19 cellular contexts compared by ENCODE assay signal in genomic region chr13:30332516-30333165, GRCh38. TPM values are rescaled to one million over a fixed set of nuclear protein-coding genes. Genes with fewer than 3 reads are reported as not detected.
DNase-seq lines count a peak whose midpoint lies in the region; ATAC-seq, FAIRE-seq and TF ChIP-seq lines count a peak whose summit lies in the region.
"Had no signal": no experiment of that assay in that cellular context is flagged by ENCODE, and none has a peak within 500 bp of the region (broad histone marks: within the 10 kb centered on the region; RNA-seq: fewer than 3 reads in every experiment).

No MANE protein-coding gene starts in this region.

- no peaks in the 10 kb centered on the region for H3K27me3 ChIP-seq in small intestine (ENCODE audit: control insufficient read depth in 2 of 2, insufficient read depth in 2 of 2, low read length in 2 of 2)
- H3K27me3 ChIP-seq in A673 (replicated peaks; ENCODE audit: insufficient read depth, low read depth, low read length, poor library complexity), result no peaks in the 10 kb centered on the region

- BruUV-seq in A673 (replicated peaks; lab: Mats Ljungman, UMichigan), result no TSS peak

- H3K4me3 ChIP-seq in small intestine (ENCODE audit: low read depth in 1 of 2, low read length in 2 of 2) (no peak overlapping the region), A673 (ENCODE audit: low read depth, low read length, poor library complexity, severe bottlenecking) (no peak overlapping the region)
- H3K4me3 ChIP-seq: GM23338 had no signal

- CTCF ChIA-PET in activated naive CD4-positive, alpha-beta T cell treated with anti-CD3 and anti-CD28 coated beads, Interleukin-2, amount 10 ng/mL, durations not matched to agents 7 days and 5 days (lab: Charles Lee), result interaction anchor here (5.9 kb wide), 1 partner anchor 201 kb away, joined by 48 read pairs; no protein-coding TSS in a partner anchor
- CTCF ChIA-PET in A673 (lab: Charles Lee), result no interaction called here
- CTCF ChIA-PET in activated CD8-positive, alpha-beta T cell treated with anti-CD3 and anti-CD28 coated beads for 36 hours (lab: Charles Lee), result interaction anchor here (3.3 kb wide), 1 partner anchor 200 kb away, joined by 19 read pairs; no protein-coding TSS in a partner anchor

- POLR2A ChIA-PET in A673 (lab: Charles Lee; ENCODE audit: low non-redundant PET), result no interaction called here
- POLR2A ChIA-PET in activated CD8-positive, alpha-beta T cell treated with anti-CD3 and anti-CD28 coated beads for 36 hours (lab: Charles Lee), result interaction anchor here (0.7 kb wide), 1 partner anchor 25 kb away, joined by 4 read pairs; the partner anchor contains the start of gene KATNAL1

- 27 to 68% (median 53%) methylated on average over 4 of the region's 4 CpGs for WGBS in small intestine, 3 donors

- H3K4me1 ChIP-seq in small intestine (ENCODE audit: control insufficient read depth in 2 of 2, insufficient read depth in 1 of 2, low read depth in 1 of 2, low read length in 1 of 2) (no peaks in the 10 kb centered on the region), A673 (ENCODE audit: insufficient read depth, low read length, poor library complexity, severe bottlenecking) (peaks cover 16% of the 10 kb centered on the region)

- ATAC-seq in GM18868 (IDR thresholded peaks at IDR 0.05; ENCODE audit: unreplicated experiment) (peak; percentile 76), HG02763 (IDR thresholded peaks at IDR 0.05; ENCODE audit: unreplicated experiment) (peak; percentile 68)
- ATAC-seq in activated CD8-positive, alpha-beta T cell treated with anti-CD3 and anti-CD28 coated beads for 36 hours, result no peak
- ATAC-seq: GM23338 had no signal

- TF ChIP-seq CTCF in A673 (conservative IDR thresholded peaks at IDR 0.05; ENCODE audit: low read depth, low read length), result no peak
- TF ChIP-seq CTCF in activated CD8-positive, alpha-beta T cell treated with anti-CD3 and anti-CD28 coated beads for 36 hours (IDR thresholded peaks at IDR 0.05), result no peak

- H3K4me1 Mint-ChIP-seq in activated naive CD4-positive, alpha-beta T cell treated with anti-CD3 and anti-CD28 coated beads, Interleukin-2, amount 10 ng/mL, durations not matched to agents 7 days and 5 days, result peaks cover 4% of the 10 kb centered on the region
- peaks cover 9% of the 10 kb centered on the region for H3K4me1 Mint-ChIP-seq in activated CD8-positive, alpha-beta T cell treated with anti-CD3 and anti-CD28 coated beads for 36 hours (ENCODE audit: low read depth)

- no peak overlapping the region for H3K4me3 Mint-ChIP-seq in activated naive CD4-positive, alpha-beta T cell treated with anti-CD3 and anti-CD28 coated beads, Interleukin-2, amount 10 ng/mL, durations not matched to agents 7 days and 5 days
- no peak overlapping the region for H3K4me3 Mint-ChIP-seq in activated CD8-positive, alpha-beta T cell treated with anti-CD3 and anti-CD28 coated beads for 36 hours
- H3K4me3 Mint-ChIP-seq: GM23338, nephron progenitor cell had no signal

- H3K9me3 ChIP-seq in small intestine (ENCODE audit: control insufficient read depth, low read depth) (no peaks in the 10 kb centered on the region), A673 (ENCODE audit: low read depth, low read length, poor library complexity, severe bottlenecking) (no peaks in the 10 kb centered on the region)

- no peak for FAIRE-seq in small intestine (lab: Jason Lieb, UNC)
- FAIRE-seq: bronchial epithelial cell, endometrium had no signal

- H3K27ac ChIP-seq in small intestine (ENCODE audit: low read depth in 1 of 2, low read length in 1 of 2), result no peak overlapping the region
- no peak overlapping the region for H3K27ac ChIP-seq in A673 (ENCODE audit: low read depth, low read length, poor library complexity, severe bottlenecking)
- H3K27ac ChIP-seq: C4-2B, HL-60 had no signal

- no peaks in the 10 kb centered on the region for H3K9me3 Mint-ChIP-seq in activated naive CD4-positive, alpha-beta T cell treated with anti-CD3 and anti-CD28 coated beads, Interleukin-2, amount 10 ng/mL, durations not matched to agents 7 days and 5 days
- H3K9me3 Mint-ChIP-seq in activated CD8-positive, alpha-beta T cell treated with anti-CD3 and anti-CD28 coated beads for 36 hours, result no peaks in the 10 kb centered on the region
- H3K9me3 Mint-ChIP-seq: GM23338 had no signal

- H3K36me3 ChIP-seq in small intestine (ENCODE audit: control insufficient read depth in 2 of 2, insufficient read depth in 2 of 2, low read length in 2 of 2) (no peaks in the 10 kb centered on the region), A673 (ENCODE audit: insufficient read depth, low read length, poor library complexity, severe bottlenecking) (no peaks in the 10 kb centered on the region)

- peaks cover 3% of the 10 kb centered on the region for H3K36me3 Mint-ChIP-seq in activated naive CD4-positive, alpha-beta T cell treated with anti-CD3 and anti-CD28 coated beads, Interleukin-2, amount 10 ng/mL, durations not matched to agents 7 days and 5 days
- H3K36me3 Mint-ChIP-seq in activated CD8-positive, alpha-beta T cell treated with anti-CD3 and anti-CD28 coated beads for 36 hours (ENCODE audit: low read depth), result no peaks in the 10 kb centered on the region

- H3K27me3 Mint-ChIP-seq in activated naive CD4-positive, alpha-beta T cell treated with anti-CD3 and anti-CD28 coated beads, Interleukin-2, amount 10 ng/mL, durations not matched to agents 7 days and 5 days, result peaks cover 4% of the 10 kb centered on the region
- H3K27me3 Mint-ChIP-seq in activated CD8-positive, alpha-beta T cell treated with anti-CD3 and anti-CD28 coated beads for 36 hours, result no peaks in the 10 kb centered on the region

- H3K27ac Mint-ChIP-seq in activated naive CD4-positive, alpha-beta T cell treated with anti-CD3 and anti-CD28 coated beads, Interleukin-2, amount 10 ng/mL, durations not matched to agents 7 days and 5 days, result no peak overlapping the region
- H3K27ac Mint-ChIP-seq in activated CD8-positive, alpha-beta T cell treated with anti-CD3 and anti-CD28 coated beads for 36 hours, result no peak overlapping the region
- H3K27ac Mint-ChIP-seq: GM23338, nephron progenitor cell had no signal

- intact Hi-C loops in A673 (cut with micrococcal nuclease; ENCODE audit: unreplicated experiment), result no loop called here
- intact Hi-C loops in activated CD8-positive, alpha-beta T cell treated with anti-CD3 and anti-CD28 coated beads for 36 hours (cut with micrococcal nuclease), result no loop called here

- DNase-seq in LoVo (ENCODE audit: low spot score) (peak; percentile 45), small intestine (peak; percentile 51), A673 (ENCODE audit: low spot score) (no peak), cortex of kidney (lab: John Stamatoyannopoulos, UW) (no peak)
- no peak for DNase-seq in activated naive CD4-positive, alpha-beta T cell treated with anti-CD3 and anti-CD28 coated beads, Interleukin-2, amount 10 ng/mL, durations not matched to agents 7 days and 5 days
- DNase-seq in activated CD8-positive, alpha-beta T cell treated with anti-CD3 and anti-CD28 coated beads for 36 hours, result no peak
- DNase-seq: activated CD8-positive, alpha-beta memory T cell treated with anti-CD3 and anti-CD28 coated beads for 24 hours; activated naive CD4-positive, alpha-beta T cell treated with Interleukin-2 at 50 U/mL for 16 hours; kidney glomerular epithelial cell; NCI-H446 treated with DMSO at 0.1 percent for 48 hours; nephron progenitor cell; Right ventricle myocardium superior had no signal

RNA-seq across cellular contexts. Expression of gene KATNAL1, which starts 25.3 kb away (rescaled TPM):
- 1 to 10 TPM in 2 of 3 donors, under 1 TPM in 1; 0.22 to 1.9 (median 1.1) TPM for polyA plus RNA-seq in small intestine
- 63.0 and 66.5 TPM in 2 replicates for total RNA-seq in A673 (2021)
- 1 to 10 TPM; 8.6 to 9.0 TPM for total RNA-seq in activated CD8-positive, alpha-beta T cell treated with anti-CD3 and anti-CD28 coated beads for 36 hours

Comparison
In these comparisons a context has a peak if more than half of its experiments do, and no peak if none do; other contexts are left out.
1. DNase-seq: peak in LoVo (single experiment) and small intestine (single experiment); none in activated naive CD4-positive, alpha-beta T cell treated with anti-CD3 and anti-CD28 coated beads, Interleukin-2, amount 10 ng/mL, durations not matched to agents 7 days and 5 days (single experiment), A673 (single experiment), cortex of kidney (single experiment) and activated CD8-positive, alpha-beta T cell treated with anti-CD3 and anti-CD28 coated beads for 36 hours (single experiment).